Comparison of ENCODE assay signal across 1 cellular context in the genomic region with DNA sequence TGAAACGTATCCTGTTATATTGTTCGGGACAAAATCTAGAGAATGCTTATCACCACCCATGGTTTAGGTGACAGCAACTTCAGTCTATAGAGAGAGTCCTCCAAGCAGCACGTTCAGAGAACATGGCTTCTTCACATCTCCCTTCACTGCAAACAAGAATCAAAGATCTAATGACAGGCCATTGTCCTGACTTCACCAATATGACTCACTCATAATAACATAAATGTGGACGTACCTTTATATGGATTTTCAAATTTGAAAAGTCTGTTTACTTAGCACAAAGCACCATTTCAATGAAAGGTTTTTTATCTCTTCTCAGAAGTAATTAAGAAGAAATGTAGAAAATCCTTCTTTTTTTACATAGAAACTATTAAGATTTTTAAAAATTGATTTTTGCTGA.
TF ChIP-seq lines count a peak whose summit lies in the region.

No MANE protein-coding gene starts in this region.

TF ChIP-seq in HepG2, 621 proteins besides CTCF, POLR2A, EP300 and RAD21 (continued from another document):
- TF ChIP-seq HHEX (CRISPR knock-in tag; IDR thresholded peaks at IDR 0.05) = no peak
- TF ChIP-seq, protein P1, sequence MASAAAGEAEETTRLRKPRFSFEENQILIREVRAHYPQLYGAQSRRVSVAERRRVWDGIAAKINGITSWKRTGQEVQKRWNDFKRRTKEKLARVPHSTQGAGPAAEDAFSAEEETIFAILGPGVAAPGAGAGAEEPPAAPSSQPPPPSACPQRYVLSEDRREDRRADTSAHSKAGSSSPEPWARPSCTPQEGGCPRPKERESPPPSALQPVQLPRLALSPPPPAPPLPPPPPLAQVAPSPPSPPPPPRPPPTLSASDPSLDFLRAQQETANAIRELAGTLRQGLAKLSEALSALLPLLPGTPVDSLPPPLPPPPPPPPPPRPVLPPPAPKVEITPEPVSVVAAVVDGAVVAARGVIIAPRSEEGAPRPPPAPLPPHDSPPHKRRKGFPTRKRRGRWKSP (CRISPR knock-in tag; IDR thresholded peaks at IDR 0.05) = no peak
- no peak for TF ChIP-seq NCOR1 (IDR thresholded peaks at IDR 0.05; ENCODE audit: borderline replicate concordance, low read length)
- TF ChIP-seq, protein P2, sequence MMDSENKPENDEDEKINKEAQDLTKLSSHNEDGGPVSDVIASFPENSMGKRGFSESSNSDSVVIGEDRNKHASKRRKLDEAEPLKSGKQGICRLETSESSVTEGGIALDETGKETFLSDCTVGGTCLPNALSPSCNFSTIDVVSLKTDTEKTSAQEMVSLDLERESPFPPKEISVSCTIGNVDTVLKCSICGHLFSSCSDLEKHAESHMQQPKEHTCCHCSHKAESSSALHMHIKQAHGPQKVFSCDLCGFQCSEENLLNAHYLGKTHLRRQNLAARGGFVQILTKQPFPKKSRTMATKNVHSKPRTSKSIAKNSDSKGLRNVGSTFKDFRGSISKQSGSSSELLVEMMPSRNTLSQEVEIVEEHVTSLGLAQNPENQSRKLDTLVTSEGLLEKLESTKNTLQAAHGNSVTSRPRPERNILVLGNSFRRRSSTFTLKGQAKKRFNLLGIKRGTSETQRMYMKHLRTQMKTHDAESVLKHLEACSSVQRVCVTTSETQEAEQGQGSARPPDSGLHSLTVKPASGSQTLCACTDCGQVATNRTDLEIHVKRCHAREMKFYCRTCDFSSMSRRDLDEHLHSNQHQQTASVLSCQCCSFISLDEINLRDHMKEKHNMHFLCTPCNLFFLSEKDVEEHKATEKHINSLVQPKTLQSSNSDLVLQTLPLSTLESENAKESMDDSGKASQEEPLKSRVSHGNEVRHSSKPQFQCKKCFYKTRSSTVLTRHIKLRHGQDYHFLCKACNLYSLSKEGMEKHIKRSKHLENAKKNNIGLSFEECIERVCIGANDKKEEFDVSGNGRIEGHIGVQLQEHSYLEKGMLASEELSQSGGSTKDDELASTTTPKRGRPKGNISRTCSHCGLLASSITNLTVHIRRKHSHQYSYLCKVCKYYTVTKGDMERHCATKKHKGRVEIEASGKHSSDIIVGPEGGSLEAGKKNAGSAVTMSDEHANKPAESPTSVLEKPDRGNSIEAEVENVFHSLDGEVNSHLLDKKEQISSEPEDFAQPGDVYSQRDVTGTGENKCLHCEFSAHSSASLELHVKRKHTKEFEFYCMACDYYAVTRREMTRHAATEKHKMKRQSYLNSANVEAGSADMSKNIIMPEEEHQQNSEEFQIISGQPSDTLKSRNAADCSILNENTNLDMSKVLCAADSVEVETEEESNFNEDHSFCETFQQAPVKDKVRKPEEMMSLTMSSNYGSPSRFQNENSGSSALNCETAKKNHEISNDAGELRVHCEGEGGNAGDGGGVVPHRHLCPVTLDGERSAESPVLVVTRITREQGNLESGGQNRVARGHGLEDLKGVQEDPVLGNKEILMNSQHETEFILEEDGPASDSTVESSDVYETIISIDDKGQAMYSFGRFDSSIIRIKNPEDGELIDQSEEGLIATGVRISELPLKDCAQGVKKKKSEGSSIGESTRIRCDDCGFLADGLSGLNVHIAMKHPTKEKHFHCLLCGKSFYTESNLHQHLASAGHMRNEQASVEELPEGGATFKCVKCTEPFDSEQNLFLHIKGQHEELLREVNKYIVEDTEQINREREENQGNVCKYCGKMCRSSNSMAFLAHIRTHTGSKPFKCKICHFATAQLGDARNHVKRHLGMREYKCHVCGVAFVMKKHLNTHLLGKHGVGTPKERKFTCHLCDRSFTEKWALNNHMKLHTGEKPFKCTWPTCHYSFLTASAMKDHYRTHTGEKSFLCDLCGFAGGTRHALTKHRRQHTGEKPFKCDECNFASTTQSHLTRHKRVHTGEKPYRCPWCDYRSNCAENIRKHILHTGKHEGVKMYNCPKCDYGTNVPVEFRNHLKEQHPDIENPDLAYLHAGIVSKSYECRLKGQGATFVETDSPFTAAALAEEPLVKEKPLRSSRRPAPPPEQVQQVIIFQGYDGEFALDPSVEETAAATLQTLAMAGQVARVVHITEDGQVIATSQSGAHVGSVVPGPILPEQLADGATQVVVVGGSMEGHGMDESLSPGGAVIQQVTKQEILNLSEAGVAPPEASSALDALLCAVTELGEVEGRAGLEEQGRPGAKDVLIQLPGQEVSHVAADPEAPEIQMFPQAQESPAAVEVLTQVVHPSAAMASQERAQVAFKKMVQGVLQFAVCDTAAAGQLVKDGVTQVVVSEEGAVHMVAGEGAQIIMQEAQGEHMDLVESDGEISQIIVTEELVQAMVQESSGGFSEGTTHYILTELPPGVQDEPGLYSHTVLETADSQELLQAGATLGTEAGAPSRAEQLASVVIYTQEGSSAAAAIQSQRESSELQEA (CRISPR knock-in tag; IDR thresholded peaks at IDR 0.05; ENCODE audit: not compliant biosample characterization) = no peak
